34 cellular contexts compared by ENCODE assay signal in genomic region chr20:29452186-29452585, GRCh38.
"Had no signal": no experiment of that assay in that cellular context is flagged by ENCODE, and none has a peak within 500 bp of the region (broad histone marks: within the 10 kb centered on the region; RNA-seq: fewer than 3 reads in every experiment).

No MANE protein-coding gene starts in this region.

- ATAC-seq: activated CD4-positive, CD25-positive, alpha-beta regulatory T cell treated with anti-CD3 and anti-CD28 coated beads, Interleukin-2, amount 50 U/mL, for 24 hours; activated CD8-positive, alpha-beta T cell treated with anti-CD3 and anti-CD28 coated beads for 36 hours; activated T-cell treated with anti-CD3 and anti-CD28 coated beads, Interleukin-2, amount 50 U/mL, for 4 hours; activated T-helper 17 cell treated with anti-CD3 and anti-CD28 coated beads, Interleukin-2, amount 50 U/mL, for 72 hours; body of pancreas; T-helper 17 cell had no signal

- H3K9me3 Mint-ChIP-seq: activated T-helper 17 cell treated with anti-CD3 and anti-CD28 coated beads, Interleukin-2, amount 50 U/mL, for 72 hours had no signal

- H3K4me3 Mint-ChIP-seq: activated B cell treated with CpG ODN at 0.5 μM for 24 hours; activated CD8-positive, alpha-beta T cell treated with anti-CD3 and anti-CD28 coated beads for 36 hours; activated naive CD8-positive, alpha-beta T cell; activated T-cell treated with anti-CD3 and anti-CD28 coated beads, Interleukin-2, amount 50 U/mL, for 4 hours; activated T-helper 17 cell treated with anti-CD3 and anti-CD28 coated beads, Interleukin-2, amount 50 U/mL, for 72 hours; endodermal cell; T-helper 17 cell; T-helper 2 cell treated with Interferon-gamma antibody and Interleukin-4, amounts not matched to agents 5 μg/mL and 100 μg/mL, for 36 hours had no signal

- FAIRE-seq: colon, frontal cortex had no signal

- H3K4me3 ChIP-seq: body of pancreas, esophagus squamous epithelium, heart left ventricle had no signal

- DNase-seq: activated B cell treated with CpG ODN at 0.5 μM for 24 hours; activated CD4-positive, alpha-beta T cell treated with anti-CD3 and anti-CD28 coated beads for 48 hours; activated CD4-positive, alpha-beta T cell treated with anti-CD3 and anti-CD28 coated beads, Interleukin-2, amount 50 U/mL, for 1 hour; activated CD4-positive, alpha-beta T cell treated with anti-CD3 and anti-CD28 coated beads, Interleukin-2, amount 50 U/mL, for 48 hours; activated CD8-positive, alpha-beta memory T cell treated with anti-CD3 and anti-CD28 coated beads for 24 hours; activated CD8-positive, alpha-beta T cell treated with anti-CD3 and anti-CD28 coated beads for 36 hours; activated effector memory CD4-positive, alpha-beta T cell treated with Interleukin-2 at 50 U/mL for 16 hours; activated gamma-delta T cell treated with Interleukin-2 at 50 U/mL for 16 hours; activated naive CD4-positive, alpha-beta T cell treated with anti-CD3 and anti-CD28 coated beads, Interleukin-2, amount 50 U/mL, for 16 hours; activated naive CD4-positive, alpha-beta T cell treated with Interleukin-2 at 50 U/mL for 16 hours; activated T-cell treated with anti-CD3 and anti-CD28 coated beads, Interleukin-2, amount 50 U/mL, for 4 hours; amniotic stem cell; anterior cingulate cortex; body of pancreas; caudate nucleus; cortex of kidney; dermis blood vessel endothelial cell; effector CD8-positive, alpha-beta T cell; endodermal cell; erythroblast; esophagus squamous epithelium; foreskin fibroblast; glutamatergic neuron; heart left ventricle; T-helper 1 cell; T-helper 17 cell; T1000; WERI-Rb-1 had no signal

- H3K27me3 Mint-ChIP-seq: activated B cell treated with CpG ODN at 0.5 μM for 24 hours; activated CD8-positive, alpha-beta T cell treated with anti-CD3 and anti-CD28 coated beads for 36 hours; T-helper 17 cell had no signal

- H3K36me3 Mint-ChIP-seq: activated naive CD8-positive, alpha-beta T cell had no signal

- H3K36me3 ChIP-seq: esophagus squamous epithelium, heart left ventricle, WERI-Rb-1 had no signal

- H3K27ac ChIP-seq: body of pancreas, esophagus squamous epithelium, heart left ventricle, WERI-Rb-1 had no signal

- H3K27ac Mint-ChIP-seq: activated B cell treated with CpG ODN at 0.5 μM for 24 hours; activated CD8-positive, alpha-beta T cell treated with anti-CD3 and anti-CD28 coated beads for 36 hours; activated naive CD8-positive, alpha-beta T cell; activated T-helper 17 cell treated with anti-CD3 and anti-CD28 coated beads, Interleukin-2, amount 50 U/mL, for 72 hours; endodermal cell; T-helper 17 cell; T-helper 2 cell treated with Interferon-gamma antibody and Interleukin-4, amounts not matched to agents 5 μg/mL and 100 μg/mL, for 36 hours had no signal

- H3K4me1 ChIP-seq: body of pancreas, esophagus squamous epithelium, heart left ventricle had no signal

- H3K4me1 Mint-ChIP-seq: activated B cell treated with CpG ODN at 0.5 μM for 24 hours; activated T-helper 17 cell treated with anti-CD3 and anti-CD28 coated beads, Interleukin-2, amount 50 U/mL, for 72 hours; endodermal cell; T-helper 17 cell had no signal
